Comparison of ENCODE assay signal across 1 cellular context in the genomic region with DNA sequence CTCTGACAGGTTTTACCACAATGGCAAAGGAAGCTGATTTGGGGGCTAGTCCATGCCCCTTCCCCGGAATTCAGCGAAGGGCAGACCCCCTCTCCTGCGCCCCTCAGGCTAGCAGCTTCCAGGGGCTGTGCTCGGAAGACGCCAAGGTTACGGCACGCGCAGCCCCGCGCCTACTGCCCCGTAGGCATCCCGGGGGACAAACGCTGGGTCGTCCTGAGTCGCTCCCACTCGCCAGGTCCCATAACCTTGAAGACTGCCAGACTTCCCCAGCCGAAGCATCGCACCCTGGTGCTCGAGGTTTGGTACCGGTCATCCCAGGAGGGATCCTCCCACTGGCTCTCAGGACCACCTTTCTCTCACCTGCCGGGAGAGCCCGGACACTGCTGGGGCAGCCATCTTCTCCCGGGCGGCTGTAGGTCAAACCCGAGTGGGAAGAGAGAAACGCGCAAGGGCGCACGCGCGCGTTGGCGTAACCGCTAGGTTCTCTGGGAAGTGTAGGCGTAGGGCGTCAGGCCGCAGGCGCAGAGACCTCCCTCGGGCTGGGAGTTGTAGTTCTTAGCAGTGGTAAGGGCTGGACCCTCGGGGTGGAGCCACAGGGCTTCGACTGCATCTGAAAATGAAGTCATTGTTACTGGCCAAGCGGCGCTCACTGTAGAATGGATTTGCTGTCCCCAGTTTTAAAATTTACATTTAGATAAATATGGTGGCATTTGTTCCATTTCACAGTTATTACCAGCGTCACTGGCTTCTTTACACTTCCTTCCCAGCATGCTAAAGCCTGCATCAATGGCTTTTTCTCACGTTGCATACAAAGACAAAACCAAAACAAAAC.
TF ChIP-seq lines count a peak whose summit lies in the region.

A gene with protein sequence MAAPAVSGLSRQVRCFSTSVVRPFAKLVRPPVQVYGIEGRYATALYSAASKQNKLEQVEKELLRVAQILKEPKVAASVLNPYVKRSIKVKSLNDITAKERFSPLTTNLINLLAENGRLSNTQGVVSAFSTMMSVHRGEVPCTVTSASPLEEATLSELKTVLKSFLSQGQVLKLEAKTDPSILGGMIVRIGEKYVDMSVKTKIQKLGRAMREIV (minus strand): TSS at position 437 of the 832 bp plus-strand sequence. CDS start 41 bp downstream, at position 396.

TF ChIP-seq in HepG2, 621 proteins besides CTCF, POLR2A, EP300 and RAD21 (continued from another document and continues in another):
- TF ChIP-seq EEA1 (CRISPR knock-in tag; IDR thresholded peaks at IDR 0.05; ENCODE audit: borderline replicate concordance): no peak; the same call in 1 of the 2 replicates
- TF ChIP-seq FOXK2 (IDR thresholded peaks at IDR 0.05): no peak
- no peak for TF ChIP-seq ONECUT2 (CRISPR knock-in tag; IDR thresholded peaks at IDR 0.05)
- TF ChIP-seq, protein P1, sequence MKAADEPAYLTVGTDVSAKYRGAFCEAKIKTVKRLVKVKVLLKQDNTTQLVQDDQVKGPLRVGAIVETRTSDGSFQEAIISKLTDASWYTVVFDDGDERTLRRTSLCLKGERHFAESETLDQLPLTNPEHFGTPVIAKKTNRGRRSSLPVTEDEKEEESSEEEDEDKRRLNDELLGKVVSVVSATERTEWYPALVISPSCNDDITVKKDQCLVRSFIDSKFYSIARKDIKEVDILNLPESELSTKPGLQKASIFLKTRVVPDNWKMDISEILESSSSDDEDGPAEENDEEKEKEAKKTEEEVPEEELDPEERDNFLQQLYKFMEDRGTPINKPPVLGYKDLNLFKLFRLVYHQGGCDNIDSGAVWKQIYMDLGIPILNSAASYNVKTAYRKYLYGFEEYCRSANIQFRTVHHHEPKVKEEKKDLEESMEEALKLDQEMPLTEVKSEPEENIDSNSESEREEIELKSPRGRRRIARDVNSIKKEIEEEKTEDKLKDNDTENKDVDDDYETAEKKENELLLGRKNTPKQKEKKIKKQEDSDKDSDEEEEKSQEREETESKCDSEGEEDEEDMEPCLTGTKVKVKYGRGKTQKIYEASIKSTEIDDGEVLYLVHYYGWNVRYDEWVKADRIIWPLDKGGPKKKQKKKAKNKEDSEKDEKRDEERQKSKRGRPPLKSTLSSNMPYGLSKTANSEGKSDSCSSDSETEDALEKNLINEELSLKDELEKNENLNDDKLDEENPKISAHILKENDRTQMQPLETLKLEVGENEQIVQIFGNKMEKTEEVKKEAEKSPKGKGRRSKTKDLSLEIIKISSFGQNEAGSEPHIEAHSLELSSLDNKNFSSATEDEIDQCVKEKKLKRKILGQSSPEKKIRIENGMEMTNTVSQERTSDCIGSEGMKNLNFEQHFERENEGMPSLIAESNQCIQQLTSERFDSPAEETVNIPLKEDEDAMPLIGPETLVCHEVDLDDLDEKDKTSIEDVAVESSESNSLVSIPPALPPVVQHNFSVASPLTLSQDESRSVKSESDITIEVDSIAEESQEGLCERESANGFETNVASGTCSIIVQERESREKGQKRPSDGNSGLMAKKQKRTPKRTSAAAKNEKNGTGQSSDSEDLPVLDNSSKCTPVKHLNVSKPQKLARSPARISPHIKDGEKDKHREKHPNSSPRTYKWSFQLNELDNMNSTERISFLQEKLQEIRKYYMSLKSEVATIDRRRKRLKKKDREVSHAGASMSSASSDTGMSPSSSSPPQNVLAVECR (CRISPR knock-in tag; IDR thresholded peaks at IDR 0.05; ENCODE audit: borderline replicate concordance): peak; percentile 81; the same call in 1 of the 2 replicates
- TF ChIP-seq, protein P2, sequence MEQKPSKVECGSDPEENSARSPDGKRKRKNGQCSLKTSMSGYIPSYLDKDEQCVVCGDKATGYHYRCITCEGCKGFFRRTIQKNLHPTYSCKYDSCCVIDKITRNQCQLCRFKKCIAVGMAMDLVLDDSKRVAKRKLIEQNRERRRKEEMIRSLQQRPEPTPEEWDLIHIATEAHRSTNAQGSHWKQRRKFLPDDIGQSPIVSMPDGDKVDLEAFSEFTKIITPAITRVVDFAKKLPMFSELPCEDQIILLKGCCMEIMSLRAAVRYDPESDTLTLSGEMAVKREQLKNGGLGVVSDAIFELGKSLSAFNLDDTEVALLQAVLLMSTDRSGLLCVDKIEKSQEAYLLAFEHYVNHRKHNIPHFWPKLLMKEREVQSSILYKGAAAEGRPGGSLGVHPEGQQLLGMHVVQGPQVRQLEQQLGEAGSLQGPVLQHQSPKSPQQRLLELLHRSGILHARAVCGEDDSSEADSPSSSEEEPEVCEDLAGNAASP (CRISPR knock-in tag; IDR thresholded peaks at IDR 0.05; ENCODE audit: borderline replicate concordance): peak; percentile 46
- TF ChIP-seq, protein P3, sequence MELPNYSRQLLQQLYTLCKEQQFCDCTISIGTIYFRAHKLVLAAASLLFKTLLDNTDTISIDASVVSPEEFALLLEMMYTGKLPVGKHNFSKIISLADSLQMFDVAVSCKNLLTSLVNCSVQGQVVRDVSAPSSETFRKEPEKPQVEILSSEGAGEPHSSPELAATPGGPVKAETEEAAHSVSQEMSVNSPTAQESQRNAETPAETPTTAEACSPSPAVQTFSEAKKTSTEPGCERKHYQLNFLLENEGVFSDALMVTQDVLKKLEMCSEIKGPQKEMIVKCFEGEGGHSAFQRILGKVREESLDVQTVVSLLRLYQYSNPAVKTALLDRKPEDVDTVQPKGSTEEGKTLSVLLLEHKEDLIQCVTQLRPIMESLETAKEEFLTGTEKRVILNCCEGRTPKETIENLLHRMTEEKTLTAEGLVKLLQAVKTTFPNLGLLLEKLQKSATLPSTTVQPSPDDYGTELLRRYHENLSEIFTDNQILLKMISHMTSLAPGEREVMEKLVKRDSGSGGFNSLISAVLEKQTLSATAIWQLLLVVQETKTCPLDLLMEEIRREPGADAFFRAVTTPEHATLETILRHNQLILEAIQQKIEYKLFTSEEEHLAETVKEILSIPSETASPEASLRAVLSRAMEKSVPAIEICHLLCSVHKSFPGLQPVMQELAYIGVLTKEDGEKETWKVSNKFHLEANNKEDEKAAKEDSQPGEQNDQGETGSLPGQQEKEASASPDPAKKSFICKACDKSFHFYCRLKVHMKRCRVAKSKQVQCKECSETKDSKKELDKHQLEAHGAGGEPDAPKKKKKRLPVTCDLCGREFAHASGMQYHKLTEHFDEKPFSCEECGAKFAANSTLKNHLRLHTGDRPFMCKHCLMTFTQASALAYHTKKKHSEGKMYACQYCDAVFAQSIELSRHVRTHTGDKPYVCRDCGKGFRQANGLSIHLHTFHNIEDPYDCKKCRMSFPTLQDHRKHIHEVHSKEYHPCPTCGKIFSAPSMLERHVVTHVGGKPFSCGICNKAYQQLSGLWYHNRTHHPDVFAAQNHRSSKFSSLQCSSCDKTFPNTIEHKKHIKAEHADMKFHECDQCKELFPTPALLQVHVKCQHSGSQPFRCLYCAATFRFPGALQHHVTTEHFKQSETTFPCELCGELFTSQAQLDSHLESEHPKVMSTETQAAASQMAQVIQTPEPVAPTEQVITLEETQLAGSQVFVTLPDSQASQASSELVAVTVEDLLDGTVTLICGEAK (IDR thresholded peaks at IDR 0.05): no peak
- TF ChIP-seq, protein P3 (CRISPR knock-in tag; IDR thresholded peaks at IDR 0.05): 0 out of 2 replicates have a peak, but pooled peaks have one; percentile 36
- TF ChIP-seq ZEB1 (IDR thresholded peaks at IDR 0.05; ENCODE audit: insufficient replicate concordance, low read depth): peak; percentile 38
- peak; percentile 89 for TF ChIP-seq GATAD1 (CRISPR knock-in tag; IDR thresholded peaks at IDR 0.05)
- 0 out of 2 replicates have a peak, but pooled peaks have one; percentile 22 for TF ChIP-seq ZNF772 (CRISPR knock-in tag; IDR thresholded peaks at IDR 0.05)
- TF ChIP-seq RARA (CRISPR knock-in tag; IDR thresholded peaks at IDR 0.05): 0 out of 2 replicates have a peak, but pooled peaks have one; percentile 6
- TF ChIP-seq ZNF335 (CRISPR knock-in tag; IDR thresholded peaks at IDR 0.05): peak; percentile 63; the same call in 1 of the 2 replicates
- TF ChIP-seq, protein P4, sequence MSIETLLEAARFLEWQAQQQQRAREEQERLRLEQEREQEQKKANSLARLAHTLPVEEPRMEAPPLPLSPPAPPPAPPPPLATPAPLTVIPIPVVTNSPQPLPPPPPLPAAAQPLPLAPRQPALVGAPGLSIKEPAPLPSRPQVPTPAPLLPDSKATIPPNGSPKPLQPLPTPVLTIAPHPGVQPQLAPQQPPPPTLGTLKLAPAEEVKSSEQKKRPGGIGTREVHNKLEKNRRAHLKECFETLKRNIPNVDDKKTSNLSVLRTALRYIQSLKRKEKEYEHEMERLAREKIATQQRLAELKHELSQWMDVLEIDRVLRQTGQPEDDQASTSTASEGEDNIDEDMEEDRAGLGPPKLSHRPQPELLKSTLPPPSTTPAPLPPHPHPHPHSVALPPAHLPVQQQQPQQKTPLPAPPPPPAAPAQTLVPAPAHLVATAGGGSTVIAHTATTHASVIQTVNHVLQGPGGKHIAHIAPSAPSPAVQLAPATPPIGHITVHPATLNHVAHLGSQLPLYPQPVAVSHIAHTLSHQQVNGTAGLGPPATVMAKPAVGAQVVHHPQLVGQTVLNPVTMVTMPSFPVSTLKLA (IDR thresholded peaks at IDR 0.05): no peak
- peak; percentile 72; the same call in 1 of the 2 replicates for TF ChIP-seq ZNF343 (CRISPR knock-in tag; IDR thresholded peaks at IDR 0.05)
- peak; percentile 76 for TF ChIP-seq ZNF124 (CRISPR knock-in tag; IDR thresholded peaks at IDR 0.05)
- TF ChIP-seq, protein P5, sequence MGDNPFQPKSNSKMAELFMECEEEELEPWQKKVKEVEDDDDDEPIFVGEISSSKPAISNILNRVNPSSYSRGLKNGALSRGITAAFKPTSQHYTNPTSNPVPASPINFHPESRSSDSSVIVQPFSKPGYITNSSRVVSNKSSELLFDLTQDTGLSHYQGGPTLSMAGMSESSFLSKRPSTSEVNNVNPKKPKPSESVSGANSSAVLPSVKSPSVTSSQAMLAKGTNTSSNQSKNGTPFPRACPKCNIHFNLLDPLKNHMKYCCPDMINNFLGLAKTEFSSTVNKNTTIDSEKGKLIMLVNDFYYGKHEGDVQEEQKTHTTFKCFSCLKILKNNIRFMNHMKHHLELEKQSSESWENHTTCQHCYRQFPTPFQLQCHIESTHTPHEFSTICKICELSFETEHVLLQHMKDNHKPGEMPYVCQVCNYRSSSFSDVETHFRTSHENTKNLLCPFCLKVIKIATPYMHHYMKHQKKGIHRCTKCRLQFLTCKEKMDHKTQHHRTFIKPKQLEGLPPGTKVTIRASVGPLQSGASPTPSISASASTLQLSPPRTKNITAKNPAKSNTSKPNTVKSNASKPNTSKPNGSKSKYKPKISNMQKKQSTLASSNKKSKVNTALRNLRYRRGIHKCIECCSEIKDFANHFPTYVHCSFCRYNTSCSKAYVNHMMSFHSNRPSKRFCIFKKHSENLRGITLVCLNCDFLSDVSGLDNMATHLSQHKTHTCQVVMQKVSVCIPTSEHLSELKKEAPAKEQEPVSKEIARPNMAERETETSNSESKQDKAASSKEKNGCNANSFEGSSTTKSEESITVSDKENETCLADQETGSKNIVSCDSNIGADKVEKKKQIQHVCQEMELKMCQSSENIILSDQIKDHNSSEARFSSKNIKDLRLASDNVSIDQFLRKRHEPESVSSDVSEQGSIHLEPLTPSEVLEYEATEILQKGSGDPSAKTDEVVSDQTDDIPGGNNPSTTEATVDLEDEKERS (CRISPR knock-in tag; IDR thresholded peaks at IDR 0.05): peak; percentile 76
- TF ChIP-seq ZNF367 (CRISPR knock-in tag; IDR thresholded peaks at IDR 0.05; ENCODE audit: borderline replicate concordance): 0 out of 2 replicates have a peak, but pooled peaks have one; percentile 70
- TF ChIP-seq YEATS4 (CRISPR knock-in tag; IDR thresholded peaks at IDR 0.05; ENCODE audit: borderline replicate concordance): peak; percentile 69
- TF ChIP-seq SATB2 (CRISPR knock-in tag; IDR thresholded peaks at IDR 0.05): no peak
- no peak for TF ChIP-seq MTA1 (CRISPR knock-in tag; IDR thresholded peaks at IDR 0.05; ENCODE audit: borderline replicate concordance)
- TF ChIP-seq SOX13 (IDR thresholded peaks at IDR 0.05): no peak
- peak in 1 of 2 experiments; percentile 14; a peak in 1 of 4 replicates for TF ChIP-seq SOX13 (CRISPR knock-in tag; conservative IDR thresholded peaks at IDR 0.05 in 1 of 2, IDR thresholded peaks at IDR 0.05 in 1 of 2)
- no peak; the same call in 1 of the 2 replicates for TF ChIP-seq ZBTB38 (CRISPR knock-in tag; IDR thresholded peaks at IDR 0.05)
- no peak for TF ChIP-seq NFIB (CRISPR knock-in tag; IDR thresholded peaks at IDR 0.05; ENCODE audit: borderline replicate concordance)
- TF ChIP-seq, protein P6, sequence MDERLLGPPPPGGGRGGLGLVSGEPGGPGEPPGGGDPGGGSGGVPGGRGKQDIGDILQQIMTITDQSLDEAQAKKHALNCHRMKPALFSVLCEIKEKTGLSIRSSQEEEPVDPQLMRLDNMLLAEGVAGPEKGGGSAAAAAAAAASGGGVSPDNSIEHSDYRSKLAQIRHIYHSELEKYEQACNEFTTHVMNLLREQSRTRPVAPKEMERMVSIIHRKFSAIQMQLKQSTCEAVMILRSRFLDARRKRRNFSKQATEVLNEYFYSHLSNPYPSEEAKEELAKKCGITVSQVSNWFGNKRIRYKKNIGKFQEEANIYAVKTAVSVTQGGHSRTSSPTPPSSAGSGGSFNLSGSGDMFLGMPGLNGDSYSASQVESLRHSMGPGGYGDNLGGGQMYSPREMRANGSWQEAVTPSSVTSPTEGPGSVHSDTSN (CRISPR knock-in tag; IDR thresholded peaks at IDR 0.05): no peak
- 0 out of 2 replicates have a peak, but pooled peaks have one; percentile 52 for TF ChIP-seq ZNF790 (CRISPR knock-in tag; IDR thresholded peaks at IDR 0.05; ENCODE audit: borderline replicate concordance)
- no peak for TF ChIP-seq GABPA (IDR thresholded peaks at IDR 0.05; ENCODE audit: low read depth, low read length)
- TF ChIP-seq GABPA (CRISPR knock-in tag; IDR thresholded peaks at IDR 0.05; ENCODE audit: low read depth): peak; percentile 67
- TF ChIP-seq IRX3 (CRISPR knock-in tag; IDR thresholded peaks at IDR 0.05; ENCODE audit: borderline replicate concordance, low read depth): no peak
- peak; percentile 49; the same call in 1 of the 2 replicates for TF ChIP-seq ZNF556 (CRISPR knock-in tag; IDR thresholded peaks at IDR 0.05; ENCODE audit: borderline replicate concordance)
- TF ChIP-seq HES4 (CRISPR knock-in tag; IDR thresholded peaks at IDR 0.05; ENCODE audit: borderline replicate concordance): 0 out of 2 replicates have a peak, but pooled peaks have one; percentile 53
